Comparison of ENCODE assay signal across 18 cellular contexts in the genomic region with DNA sequence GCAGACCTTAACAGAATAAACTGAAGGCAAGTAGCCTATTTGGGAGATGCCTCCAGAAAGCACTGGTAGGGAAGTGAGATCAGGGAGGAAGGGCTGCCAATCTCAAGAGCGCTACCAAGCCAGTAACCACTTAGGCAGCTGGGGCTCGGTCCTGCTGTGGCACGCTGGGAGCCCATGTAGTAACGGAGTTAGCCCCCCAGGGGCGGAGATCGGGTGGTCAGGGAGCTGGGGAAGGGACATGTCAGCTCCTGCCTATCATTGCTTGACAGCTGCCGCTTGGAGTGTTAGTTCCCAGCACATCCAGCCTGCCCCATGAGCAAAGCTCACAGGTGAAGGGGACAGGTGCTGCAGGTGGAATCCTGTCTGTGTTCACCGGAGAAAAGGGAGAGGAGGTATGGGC.
DNase-seq lines count a peak whose midpoint lies in the region; ATAC-seq and TF ChIP-seq lines count a peak whose summit lies in the region.
"Had no signal": no experiment of that assay in that cellular context is flagged by ENCODE, and none has a peak within 500 bp of the region (broad histone marks: within the 10 kb centered on the region; RNA-seq: fewer than 3 reads in every experiment).

No MANE protein-coding gene starts in this region.

- H3K4me3 Mint-ChIP-seq in natural killer cell treated with Interleukin-12 subunit alpha and Interleukin-12 subunit beta and Interleukin-15 and Interleukin-18, amount 100 ng/mL, for 72 hours, result no peak overlapping the region
- H3K4me3 Mint-ChIP-seq in natural killer cell, result no peak overlapping the region
- H3K4me3 Mint-ChIP-seq: activated CD8-positive, alpha-beta memory T cell treated with anti-CD3 and anti-CD28 coated beads, Interleukin-2, amount 10 ng/mL, durations not matched to agents 7 days and 5 days; CD4-positive, alpha-beta memory T cell; naive thymus-derived CD4-positive, alpha-beta T cell had no signal

- peaks cover 20% of the 10 kb centered on the region for H3K36me3 Mint-ChIP-seq in natural killer cell treated with Interleukin-12 subunit alpha and Interleukin-12 subunit beta and Interleukin-15 and Interleukin-18, amount 100 ng/mL, for 72 hours
- no peaks in the 10 kb centered on the region for H3K36me3 Mint-ChIP-seq in natural killer cell
- H3K36me3 Mint-ChIP-seq: CD4-positive, alpha-beta memory T cell; naive thymus-derived CD4-positive, alpha-beta T cell had no signal

- peaks cover 25 to 33% of the 10 kb centered on the region in 2 donors for H3K27me3 Mint-ChIP-seq in natural killer cell treated with Interleukin-12 subunit alpha and Interleukin-12 subunit beta and Interleukin-15 and Interleukin-18, amount 100 ng/mL, for 72 hours
- peaks cover 43 to 80% of the 10 kb centered on the region in 2 donors for H3K27me3 Mint-ChIP-seq in natural killer cell (ENCODE audit: low read depth in 2 of 2)

- 41 to 50% methylated on average over 8 of the region's 8 CpGs for WGBS in lower leg skin, 2 donors

- TF ChIP-seq POLR2A in lower leg skin (IDR thresholded peaks at IDR 0.05), result no peak

- no peak overlapping the region for H3K4me3 ChIP-seq in lower leg skin (ENCODE audit: low read depth, poor library complexity, severe bottlenecking)
- H3K4me3 ChIP-seq: left ventricle myocardium inferior had no signal

- peaks cover 3% of the 10 kb centered on the region for H3K9me3 Mint-ChIP-seq in natural killer cell treated with Interleukin-12 subunit alpha and Interleukin-12 subunit beta and Interleukin-15 and Interleukin-18, amount 100 ng/mL, for 72 hours
- H3K9me3 Mint-ChIP-seq in natural killer cell, result no peaks in the 10 kb centered on the region

- H3K4me1 Mint-ChIP-seq in natural killer cell treated with Interleukin-12 subunit alpha and Interleukin-12 subunit beta and Interleukin-15 and Interleukin-18, amount 100 ng/mL, for 72 hours (ENCODE audit: low read depth in 2 of 2), result peaks cover 54 to 63% of the 10 kb centered on the region in 2 donors
- peaks cover 0 to 13% of the 10 kb centered on the region in 2 donors for H3K4me1 Mint-ChIP-seq in natural killer cell
- H3K4me1 Mint-ChIP-seq: CD4-positive, alpha-beta memory T cell had no signal

- no peak for DNase-seq in natural killer cell treated with Interleukin-12 subunit alpha and Interleukin-12 subunit beta and Interleukin-15 and Interleukin-18, amount 100 ng/mL, for 72 hours (ENCODE audit: low spot score)
- DNase-seq in natural killer cell (no peak), NCI-H69 (lab: John Stamatoyannopoulos, UW) (peak; percentile 10), lower leg skin (ENCODE audit: low spot score in 2 of 2) (peak; percentile 17 to 83), SKM-1 (lab: John Stamatoyannopoulos, UW; ENCODE audit: unreplicated experiment) (no peak), SIG-M5 treated with dmso at 0.1 percent for 504 hours (lab: John Stamatoyannopoulos, UW; ENCODE audit: unreplicated experiment) (no peak), glomerular visceral epithelial cell (ENCODE audit: extremely low spot score) (no peak)
- no peak for DNase-seq in activated CD4-positive, alpha-beta T cell treated with anti-CD3 and anti-CD28 coated beads for 4 hours
- DNase-seq: activated CD8-positive, alpha-beta memory T cell treated with anti-CD3 and anti-CD28 coated beads, Interleukin-2, amount 10 ng/mL, durations not matched to agents 7 days and 5 days; activated effector memory CD4-positive, alpha-beta T cell treated with anti-CD3 and anti-CD28 coated beads, Interleukin-2, amount 50 U/mL, for 16 hours; CD4-positive, alpha-beta memory T cell; foreskin keratinocyte; left ventricle myocardium inferior; naive thymus-derived CD4-positive, alpha-beta T cell; NCI-H1436 treated with DMSO at 0.1 percent for 48 hours; SHP77; stimulated activated naive CD4-positive, alpha-beta T cell had no signal

- intact Hi-C loops in natural killer cell (cut with micrococcal nuclease), result no loop called here
- intact Hi-C loops in lower leg skin (cut with DNase I; ENCODE audit: low total_unique reads), result no loop called here

- ATAC-seq in natural killer cell treated with Interleukin-12 subunit alpha and Interleukin-12 subunit beta and Interleukin-15 and Interleukin-18, amount 100 ng/mL, for 72 hours, result no peak
- ATAC-seq in natural killer cell, result no peak
- ATAC-seq: activated CD4-positive, CD25-positive, alpha-beta regulatory T cell treated with anti-CD3 and anti-CD28 coated beads, Interleukin-2, amount 50 U/mL, for 24 hours; activated CD8-positive, alpha-beta memory T cell treated with anti-CD3 and anti-CD28 coated beads, Interleukin-2, amount 10 ng/mL, durations not matched to agents 7 days and 5 days; foreskin keratinocyte; naive thymus-derived CD4-positive, alpha-beta T cell had no signal

- H3K27ac Mint-ChIP-seq in natural killer cell treated with Interleukin-12 subunit alpha and Interleukin-12 subunit beta and Interleukin-15 and Interleukin-18, amount 100 ng/mL, for 72 hours, result peak overlapping the region; percentile 8 to 81
- no peak overlapping the region for H3K27ac Mint-ChIP-seq in natural killer cell
- H3K27ac Mint-ChIP-seq: activated CD8-positive, alpha-beta memory T cell treated with anti-CD3 and anti-CD28 coated beads, Interleukin-2, amount 10 ng/mL, durations not matched to agents 7 days and 5 days; naive thymus-derived CD4-positive, alpha-beta T cell had no signal

- no peak for TF ChIP-seq CTCF in natural killer cell (IDR thresholded peaks at IDR 0.05)
- no peak for TF ChIP-seq CTCF in lower leg skin (IDR thresholded peaks at IDR 0.05)

Comparison
In these comparisons a context has a peak if more than half of its experiments do, and no peak if none do; other contexts are left out.
1. H3K27ac Mint-ChIP-seq: peak in natural killer cell treated with Interleukin-12 subunit alpha and Interleukin-12 subunit beta and Interleukin-15 and Interleukin-18, amount 100 ng/mL, for 72 hours (2 of 2); none in natural killer cell (0 of 2).
2. DNase-seq: peak in NCI-H69 (single experiment) and lower leg skin (2 of 2); none in natural killer cell treated with Interleukin-12 subunit alpha and Interleukin-12 subunit beta and Interleukin-15 and Interleukin-18, amount 100 ng/mL, for 72 hours (single experiment), natural killer cell (single experiment), activated CD4-positive, alpha-beta T cell treated with anti-CD3 and anti-CD28 coated beads for 4 hours (0 of 2), SKM-1 (single experiment), SIG-M5 treated with dmso at 0.1 percent for 504 hours (single experiment) and glomerular visceral epithelial cell (single experiment).